ENCODE assay signal across 8 cellular contexts in genomic region chr2:44358498-44358897, GRCh38. TPM values are rescaled to one million over a fixed set of nuclear protein-coding genes. Genes with fewer than 3 reads are reported as not detected.
DNase-seq lines count a peak whose midpoint lies in the region; ATAC-seq and TF ChIP-seq lines count a peak whose summit lies in the region.

No MANE protein-coding gene starts in this region.

- H3K27ac Mint-ChIP-seq in CD4-positive, CD25-positive, alpha-beta regulatory T cell: peak overlapping the region in 1 of 3 donors; percentile 25

- H3K36me3 Mint-ChIP-seq in CD4-positive, CD25-positive, alpha-beta regulatory T cell: peaks cover 21% of the 10 kb centered on the region

- intact Hi-C loops in gastrocnemius medialis (cut with DNase I; ENCODE audit: low total_unique reads): no loop called here

- peak overlapping the region; percentile 10 for H3K4me3 ChIP-seq in CD4-positive, CD25-positive, alpha-beta regulatory T cell (ENCODE audit: low read depth, low read length)
- no peak overlapping the region for H3K4me3 ChIP-seq in gastrocnemius medialis

- H3K27ac ChIP-seq in CD4-positive, CD25-positive, alpha-beta regulatory T cell (ENCODE audit: insufficient read depth, low read length, poor library complexity, severe bottlenecking): no peak overlapping the region
- H3K27ac ChIP-seq in gastrocnemius medialis: peak overlapping the region; percentile 93 to 96 (median 94)

- H3K4me1 ChIP-seq in CD4-positive, CD25-positive, alpha-beta regulatory T cell (ENCODE audit: control insufficient read depth, insufficient read depth, low read length, poor library complexity, severe bottlenecking): peaks cover 33% of the 10 kb centered on the region
- H3K4me1 ChIP-seq in gastrocnemius medialis: peaks cover 48 to 59% of the 10 kb centered on the region in 2 donors

- peaks cover 0 to 2% (median 0%) of the 10 kb centered on the region in 7 donors for H3K9me3 Mint-ChIP-seq in CD4-positive, CD25-positive, alpha-beta regulatory T cell

- TF ChIP-seq POLR2A in gastrocnemius medialis (IDR thresholded peaks at IDR 0.05): no peak

- no peaks in the 10 kb centered on the region for H3K36me3 ChIP-seq in CD4-positive, CD25-positive, alpha-beta regulatory T cell (ENCODE audit: control insufficient read depth, insufficient read depth, low read length)
- H3K36me3 ChIP-seq in gastrocnemius medialis: no peaks in the 10 kb centered on the region

- H3K4me1 Mint-ChIP-seq in CD4-positive, CD25-positive, alpha-beta regulatory T cell: peaks cover 17 to 66% (median 42%) of the 10 kb centered on the region in 4 donors

- no peaks in the 10 kb centered on the region for H3K9me3 ChIP-seq in CD4-positive, CD25-positive, alpha-beta regulatory T cell (ENCODE audit: control insufficient read depth in 2 of 2, low read length in 2 of 2)
- no peaks in the 10 kb centered on the region for H3K9me3 ChIP-seq in gastrocnemius medialis

- H3K27me3 Mint-ChIP-seq in CD4-positive, CD25-positive, alpha-beta regulatory T cell: peaks cover 5% of the 10 kb centered on the region

- in situ Hi-C loops in gastrocnemius medialis (cut with MboI; ENCODE audit: low sequenced_read_pairs in 4 of 4): no loop called here

- no peaks in the 10 kb centered on the region for H3K27me3 ChIP-seq in CD4-positive, CD25-positive, alpha-beta regulatory T cell (ENCODE audit: control insufficient read depth, insufficient read depth, low read length)
- H3K27me3 ChIP-seq in gastrocnemius medialis: no peaks in the 10 kb centered on the region

- no peak for ATAC-seq in CD4-positive, CD25-positive, alpha-beta regulatory T cell (ENCODE audit: low read depth in 2 of 2)
- ATAC-seq in GM19395 (IDR thresholded peaks at IDR 0.05; ENCODE audit: unreplicated experiment) (peak; percentile 27), gastrocnemius medialis (no peak), GM21367 (IDR thresholded peaks at IDR 0.05; ENCODE audit: unreplicated experiment) (no peak)

- no peak for TF ChIP-seq CTCF in gastrocnemius medialis (IDR thresholded peaks at IDR 0.05 in 4 of 5, conservative IDR thresholded peaks at IDR 0.05 in 1 of 5)

- DNase-seq in CD4-positive, CD25-positive, alpha-beta regulatory T cell: peak; percentile 5 to 23 (median 19)
- DNase-seq in NCI-H226 (peak; percentile 62), astrocyte of the hippocampus (ENCODE audit: low read depth, low spot score) (peak; percentile 48), gastrocnemius medialis (peak; percentile 48 to 76), NCI-H446 treated with DMSO at 0.1 percent for 48 hours (lab: John Stamatoyannopoulos, UW) (no peak), superior temporal gyrus (ENCODE audit: extremely low spot score) (no peak)

- H3K4me3 Mint-ChIP-seq in CD4-positive, CD25-positive, alpha-beta regulatory T cell: peak overlapping the region in 3 of 4 donors; percentile 11 to 29 (median 26)

RNA-seq across cellular contexts. Expression of gene PREPL, which starts 2.8 kb away (rescaled TPM):
- 24.2 TPM for total RNA-seq in CD4-positive, CD25-positive, alpha-beta regulatory T cell
- polyA plus RNA-seq in CD4-positive, CD25-positive, alpha-beta regulatory T cell: 10 to 100 TPM; 12.9 to 24.5 (median 20.3) TPM
- total RNA-seq in gastrocnemius medialis: 10 to 100 TPM; 27.3 to 60.0 (median 52.3) TPM

RNA-seq across cellular contexts. Expression of gene CAMKMT, which starts 3.2 kb away (rescaled TPM):
- 27.6 TPM for total RNA-seq in CD4-positive, CD25-positive, alpha-beta regulatory T cell
- polyA plus RNA-seq in CD4-positive, CD25-positive, alpha-beta regulatory T cell: 10 to 100 TPM; 17.6 to 20.1 (median 19.4) TPM
- 1 to 10 TPM; 2.6 to 9.5 (median 5.2) TPM for total RNA-seq in gastrocnemius medialis

Comparison
In these comparisons a context has a peak if more than half of its experiments do, and no peak if none do; other contexts are left out.
1. DNase-seq: peak in CD4-positive, CD25-positive, alpha-beta regulatory T cell (3 of 3), NCI-H226 (single experiment), astrocyte of the hippocampus (single experiment) and gastrocnemius medialis (2 of 2); none in NCI-H446 treated with DMSO at 0.1 percent for 48 hours (single experiment) and superior temporal gyrus (single experiment).